12 cellular contexts compared by ENCODE assay signal in the genomic region with DNA sequence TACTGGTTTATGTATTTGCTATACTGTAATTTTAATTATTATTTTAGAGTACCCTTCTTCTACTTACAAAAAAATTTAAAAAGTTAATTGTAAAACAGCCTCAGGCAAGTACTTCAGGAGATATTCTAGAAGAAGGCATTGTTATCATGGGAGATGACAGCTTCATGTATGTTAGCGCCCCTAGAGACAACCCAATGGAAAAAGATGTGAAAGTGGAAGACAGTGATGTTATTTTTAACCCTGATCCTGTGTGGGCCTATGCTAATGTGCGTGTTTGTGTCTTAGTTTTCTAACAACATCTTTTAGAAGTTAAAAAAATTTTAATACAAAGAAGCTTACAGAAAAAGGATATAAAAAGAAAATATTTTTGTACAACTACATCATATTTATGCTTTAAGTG.
DNase-seq lines count a peak whose midpoint lies in the region; ATAC-seq and TF ChIP-seq lines count a peak whose summit lies in the region.
"Had no signal": no experiment of that assay in that cellular context is flagged by ENCODE, and none has a peak within 500 bp of the region (broad histone marks: within the 10 kb centered on the region; RNA-seq: fewer than 3 reads in every experiment).

No MANE protein-coding gene starts in this region.

- H3F3A ChIP-seq in Loucy (ENCODE audit: low read depth), result no peaks in the 10 kb centered on the region

- no peaks in the 10 kb centered on the region for H4K20me1 ChIP-seq in Loucy (ENCODE audit: insufficient read depth, low read length, poor library complexity, severe bottlenecking)

- H3K36me3 Mint-ChIP-seq in activated CD8-positive, alpha-beta T cell treated with anti-CD3 and anti-CD28 coated beads for 36 hours (ENCODE audit: low read depth), result no peaks in the 10 kb centered on the region
- no peaks in the 10 kb centered on the region for H3K36me3 Mint-ChIP-seq in activated CD8-positive, alpha-beta T cell treated with anti-CD3 and anti-CD28 coated beads, Interleukin-2, amount 10 ng/mL, durations not matched to agents 7 days and 5 days (ENCODE audit: low read depth)
- H3K36me3 Mint-ChIP-seq in osteocyte (ENCODE audit: unreplicated experiment), result no peaks in the 10 kb centered on the region

- CTCF ChIA-PET in activated CD8-positive, alpha-beta T cell treated with anti-CD3 and anti-CD28 coated beads for 36 hours (lab: Charles Lee), result interaction anchor here (1.9 kb wide), 1 partner anchor 121 kb away, joined by 6 read pairs; no protein-coding TSS in a partner anchor
- CTCF ChIA-PET in activated CD8-positive, alpha-beta T cell treated with anti-CD3 and anti-CD28 coated beads, Interleukin-2, amount 10 ng/mL, durations not matched to agents 7 days and 5 days (lab: Charles Lee), result no interaction called here

- no peak overlapping the region for H3K4me2 ChIP-seq in Loucy (ENCODE audit: low read depth, low read length, poor library complexity, severe bottlenecking)

- DNase-seq in activated CD8-positive, alpha-beta T cell treated with anti-CD3 and anti-CD28 coated beads for 36 hours, result no peak
- DNase-seq in activated CD8-positive, alpha-beta T cell treated with anti-CD3 and anti-CD28 coated beads, Interleukin-2, amount 10 ng/mL, durations not matched to agents 7 days and 5 days, result no peak
- DNase-seq in osteocyte (ENCODE audit: extremely low spot score, unreplicated experiment) (no peak), ovary (no peak), posterior cingulate gyrus (no peak), vagina (ENCODE audit: extremely low spot score in 2 of 2) (no peak)
- DNase-seq: NCI-H748 treated with DMSO at 0.1 percent for 48 hours, SW 1271 had no signal

- no peaks in the 10 kb centered on the region for H3K9me3 ChIP-seq in Loucy (ENCODE audit: insufficient read depth, low read depth, low read length)
- no peaks in the 10 kb centered on the region for H3K9me3 ChIP-seq in ovary
- no peaks in the 10 kb centered on the region for H3K9me3 ChIP-seq in vagina

- H2AFZ ChIP-seq in Loucy (ENCODE audit: low read length), result no peak overlapping the region

- H3K27ac ChIP-seq in ovary, result no peak overlapping the region
- no peak overlapping the region for H3K27ac ChIP-seq in vagina

- H3K79me2 ChIP-seq in Loucy (ENCODE audit: insufficient read depth, low read length), result no peaks in the 10 kb centered on the region

- H3K4me3 Mint-ChIP-seq in activated CD8-positive, alpha-beta T cell treated with anti-CD3 and anti-CD28 coated beads for 36 hours, result no peak overlapping the region
- no peak overlapping the region for H3K4me3 Mint-ChIP-seq in activated CD8-positive, alpha-beta T cell treated with anti-CD3 and anti-CD28 coated beads, Interleukin-2, amount 10 ng/mL, durations not matched to agents 7 days and 5 days
- H3K4me3 Mint-ChIP-seq in osteocyte (ENCODE audit: unreplicated experiment), result no peak overlapping the region
- H3K4me3 Mint-ChIP-seq: stimulated activated naive CD8-positive, alpha-beta T cell treated with anti-CD3 and anti-CD28 coated beads, Interleukin-15, Interleukin-2, amounts not matched to agents 100 ng/mL and 50 ng/mL, for 24 hours had no signal

- no peak for TF ChIP-seq EP300 in ovary (IDR thresholded peaks at IDR 0.05)

- H3K27ac Mint-ChIP-seq in activated CD8-positive, alpha-beta T cell treated with anti-CD3 and anti-CD28 coated beads for 36 hours, result no peak overlapping the region
- H3K27ac Mint-ChIP-seq in activated CD8-positive, alpha-beta T cell treated with anti-CD3 and anti-CD28 coated beads, Interleukin-2, amount 10 ng/mL, durations not matched to agents 7 days and 5 days, result no peak overlapping the region
- no peak overlapping the region for H3K27ac Mint-ChIP-seq in osteocyte (ENCODE audit: unreplicated experiment)

- no peak for TF ChIP-seq CTCF in activated CD8-positive, alpha-beta T cell treated with anti-CD3 and anti-CD28 coated beads for 36 hours (IDR thresholded peaks at IDR 0.05)
- 0 out of 2 replicates have a peak, but pooled peaks have one; percentile 15 for TF ChIP-seq CTCF in Loucy (conservative IDR thresholded peaks at IDR 0.05; ENCODE audit: low read length)
- peak; percentile 5 for TF ChIP-seq CTCF in osteocyte (IDR thresholded peaks at IDR 0.05)
- TF ChIP-seq CTCF in ovary (IDR thresholded peaks at IDR 0.05), result no peak
- TF ChIP-seq CTCF in vagina (IDR thresholded peaks at IDR 0.05), result no peak

- no peaks in the 10 kb centered on the region for H3K36me3 ChIP-seq in Loucy (ENCODE audit: insufficient read depth, low read length)
- H3K36me3 ChIP-seq in ovary, result no peaks in the 10 kb centered on the region
- no peaks in the 10 kb centered on the region for H3K36me3 ChIP-seq in vagina

- H3K9ac ChIP-seq in Loucy (ENCODE audit: low read depth, low read length, poor library complexity, severe bottlenecking), result no peak overlapping the region

- no peaks in the 10 kb centered on the region for H3K27me3 Mint-ChIP-seq in activated CD8-positive, alpha-beta T cell treated with anti-CD3 and anti-CD28 coated beads for 36 hours
- H3K27me3 Mint-ChIP-seq in activated CD8-positive, alpha-beta T cell treated with anti-CD3 and anti-CD28 coated beads, Interleukin-2, amount 10 ng/mL, durations not matched to agents 7 days and 5 days (ENCODE audit: low read depth), result no peaks in the 10 kb centered on the region
- H3K27me3 Mint-ChIP-seq in osteocyte (ENCODE audit: unreplicated experiment), result no peaks in the 10 kb centered on the region
- H3K27me3 Mint-ChIP-seq: stimulated activated naive CD8-positive, alpha-beta T cell treated with anti-CD3 and anti-CD28 coated beads, Interleukin-15, Interleukin-2, amounts not matched to agents 100 ng/mL and 50 ng/mL, for 24 hours had no signal

- ATAC-seq in activated CD8-positive, alpha-beta T cell treated with anti-CD3 and anti-CD28 coated beads for 36 hours, result peak; percentile 46
- no peak for ATAC-seq in activated CD8-positive, alpha-beta T cell treated with anti-CD3 and anti-CD28 coated beads, Interleukin-2, amount 10 ng/mL, durations not matched to agents 7 days and 5 days
- peak; percentile 76 for ATAC-seq in GM21786 (IDR thresholded peaks at IDR 0.05; ENCODE audit: unreplicated experiment)
- ATAC-seq: left lobe of liver had no signal

- H3K27me3 ChIP-seq in Loucy (ENCODE audit: insufficient read depth, low read length, poor library complexity, severe bottlenecking), result no peaks in the 10 kb centered on the region
- H3K27me3 ChIP-seq in ovary, result no peaks in the 10 kb centered on the region
- no peaks in the 10 kb centered on the region for H3K27me3 ChIP-seq in vagina

- POLR2A ChIA-PET in activated CD8-positive, alpha-beta T cell treated with anti-CD3 and anti-CD28 coated beads for 36 hours (lab: Charles Lee), result no interaction called here
- POLR2A ChIA-PET in activated CD8-positive, alpha-beta T cell treated with anti-CD3 and anti-CD28 coated beads, Interleukin-2, amount 10 ng/mL, durations not matched to agents 7 days and 5 days (lab: Charles Lee), result interaction anchor here (1.1 kb wide), 1 partner anchor 121 kb away, joined by 4 read pairs; no protein-coding TSS in a partner anchor

- peaks cover 14% of the 10 kb centered on the region for H3K4me1 Mint-ChIP-seq in activated CD8-positive, alpha-beta T cell treated with anti-CD3 and anti-CD28 coated beads for 36 hours (ENCODE audit: low read depth)
- H3K4me1 Mint-ChIP-seq in activated CD8-positive, alpha-beta T cell treated with anti-CD3 and anti-CD28 coated beads, Interleukin-2, amount 10 ng/mL, durations not matched to agents 7 days and 5 days (ENCODE audit: low read depth), result peaks cover 2% of the 10 kb centered on the region
- peaks cover 12% of the 10 kb centered on the region for H3K4me1 Mint-ChIP-seq in osteocyte (ENCODE audit: unreplicated experiment)

- H3K4me3 ChIP-seq in Loucy (ENCODE audit: low read length, poor library complexity, severe bottlenecking) (no peak overlapping the region), ovary (no peak overlapping the region), vagina (no peak overlapping the region)

- WGBS in ovary, 3 donors, result 82 to 85% (median 83%) methylated on average over 2 of the region's 2 CpGs

- no peaks in the 10 kb centered on the region for H3K4me1 ChIP-seq in Loucy (ENCODE audit: insufficient read depth, low read length, poor library complexity, severe bottlenecking)
- no peaks in the 10 kb centered on the region for H3K4me1 ChIP-seq in ovary (ENCODE audit: insufficient read depth)
- no peaks in the 10 kb centered on the region for H3K4me1 ChIP-seq in vagina

- H3K9me3 Mint-ChIP-seq in activated CD8-positive, alpha-beta T cell treated with anti-CD3 and anti-CD28 coated beads for 36 hours, result peaks cover 2% of the 10 kb centered on the region
- no peaks in the 10 kb centered on the region for H3K9me3 Mint-ChIP-seq in activated CD8-positive, alpha-beta T cell treated with anti-CD3 and anti-CD28 coated beads, Interleukin-2, amount 10 ng/mL, durations not matched to agents 7 days and 5 days (ENCODE audit: insufficient read depth)
- peaks cover under 1% of the 10 kb centered on the region for H3K9me3 Mint-ChIP-seq in osteocyte (ENCODE audit: unreplicated experiment)

- intact Hi-C loops in activated CD8-positive, alpha-beta T cell treated with anti-CD3 and anti-CD28 coated beads for 36 hours (cut with micrococcal nuclease), result no loop called here
- intact Hi-C loops in ovary (cut with DNase I) (no loop called here), posterior cingulate gyrus (cut with DNase I) (no loop called here), vagina (cut with DNase I) (no loop called here)

- H3K9me2 ChIP-seq in Loucy (replicated peaks; ENCODE audit: low read depth, low read length), result no peaks in the 10 kb centered on the region

- no peak for TF ChIP-seq POLR2A in ovary (IDR thresholded peaks at IDR 0.05)
- no peak for TF ChIP-seq POLR2A in vagina (IDR thresholded peaks at IDR 0.05)

Comparison
In these comparisons a context has a peak if more than half of its experiments do, and no peak if none do; other contexts are left out.
1. CTCF ChIP-seq: peak in Loucy (single experiment) and osteocyte (single experiment); none in activated CD8-positive, alpha-beta T cell treated with anti-CD3 and anti-CD28 coated beads for 36 hours (single experiment), ovary (0 of 3) and vagina (0 of 3).